In genomic region chr9:121085661-121086060, GRCh38 we compare ENCODE assay signal across 15 cellular contexts.
"Had no signal": no experiment of that assay in that cellular context is flagged by ENCODE, and none has a peak within 500 bp of the region (broad histone marks: within the 10 kb centered on the region; RNA-seq: fewer than 3 reads in every experiment).

No MANE protein-coding gene starts in this region.

- DNase-seq: activated CD4-positive, alpha-beta T cell treated with anti-CD3 and anti-CD28 coated beads, Interleukin-2, amount 50 U/mL, for 48 hours; activated CD4-positive, CD25-positive, alpha-beta regulatory T cell treated with anti-CD3 and anti-CD28 coated beads, Interleukin-2, amount 50 U/mL, for 72 hours; activated CD8-positive, alpha-beta memory T cell treated with anti-CD3 and anti-CD28 coated beads, Interleukin-2, amount 10 ng/mL, durations not matched to agents 7 days and 5 days; activated gamma-delta T cell treated with Interleukin-2 at 50 U/mL for 16 hours; activated naive CD8-positive, alpha-beta T cell treated with anti-CD3 and anti-CD28 coated beads for 36 hours; activated T-cell treated with anti-CD3 and anti-CD28 coated beads, Interleukin-2, amount 50 U/mL, for 24 hours; left lung; mesendoderm; pancreas; stimulated activated CD4-positive, alpha-beta T cell treated with anti-CD3 and anti-CD28 coated beads, Interleukin-15, amount 100 ng/mL, for 24 hours; stimulated activated CD4-positive, alpha-beta T cell treated with anti-CD3 and anti-CD28 coated beads, Interleukin-4, amount 100 ng/mL, for 24 hours; stomach had no signal

- H3K27ac ChIP-seq: breast epithelium, left lung, neural progenitor cell, pancreas, stomach, vagina had no signal

- H3K36me3 ChIP-seq: breast epithelium had no signal

- H3K9me3 Mint-ChIP-seq: activated naive CD8-positive, alpha-beta T cell treated with anti-CD3 and anti-CD28 coated beads for 36 hours; activated T-cell treated with anti-CD3 and anti-CD28 coated beads, Interleukin-2, amount 50 U/mL, for 24 hours; neural progenitor cell had no signal

- H3K4me1 Mint-ChIP-seq: neural progenitor cell had no signal

- H3K4me3 Mint-ChIP-seq: activated CD8-positive, alpha-beta memory T cell treated with anti-CD3 and anti-CD28 coated beads, Interleukin-2, amount 10 ng/mL, durations not matched to agents 7 days and 5 days; activated naive CD8-positive, alpha-beta T cell treated with anti-CD3 and anti-CD28 coated beads for 36 hours; activated T-cell treated with anti-CD3 and anti-CD28 coated beads, Interleukin-2, amount 50 U/mL, for 24 hours; neural progenitor cell had no signal

- H3K4me3 ChIP-seq: breast epithelium, left lung, neural progenitor cell, pancreas, stomach, vagina had no signal

- H3K4me2 ChIP-seq: neural progenitor cell had no signal

- H3K27ac Mint-ChIP-seq: activated CD8-positive, alpha-beta memory T cell treated with anti-CD3 and anti-CD28 coated beads, Interleukin-2, amount 10 ng/mL, durations not matched to agents 7 days and 5 days; activated naive CD8-positive, alpha-beta T cell treated with anti-CD3 and anti-CD28 coated beads for 36 hours; activated T-cell treated with anti-CD3 and anti-CD28 coated beads, Interleukin-2, amount 50 U/mL, for 24 hours; neural progenitor cell had no signal

- H2AFZ ChIP-seq: neural progenitor cell had no signal

- H3K4me1 ChIP-seq: breast epithelium, neural progenitor cell, pancreas, vagina had no signal

- H3K27me3 Mint-ChIP-seq: activated CD8-positive, alpha-beta memory T cell treated with anti-CD3 and anti-CD28 coated beads, Interleukin-2, amount 10 ng/mL, durations not matched to agents 7 days and 5 days; activated naive CD8-positive, alpha-beta T cell treated with anti-CD3 and anti-CD28 coated beads for 36 hours; activated T-cell treated with anti-CD3 and anti-CD28 coated beads, Interleukin-2, amount 50 U/mL, for 24 hours had no signal

- H3K27me3 ChIP-seq: breast epithelium, left lung, neural progenitor cell, pancreas, stomach, vagina had no signal

- ATAC-seq: activated CD8-positive, alpha-beta memory T cell treated with anti-CD3 and anti-CD28 coated beads, Interleukin-2, amount 10 ng/mL, durations not matched to agents 7 days and 5 days; left lung; pancreas had no signal
